In the genomic region with DNA sequence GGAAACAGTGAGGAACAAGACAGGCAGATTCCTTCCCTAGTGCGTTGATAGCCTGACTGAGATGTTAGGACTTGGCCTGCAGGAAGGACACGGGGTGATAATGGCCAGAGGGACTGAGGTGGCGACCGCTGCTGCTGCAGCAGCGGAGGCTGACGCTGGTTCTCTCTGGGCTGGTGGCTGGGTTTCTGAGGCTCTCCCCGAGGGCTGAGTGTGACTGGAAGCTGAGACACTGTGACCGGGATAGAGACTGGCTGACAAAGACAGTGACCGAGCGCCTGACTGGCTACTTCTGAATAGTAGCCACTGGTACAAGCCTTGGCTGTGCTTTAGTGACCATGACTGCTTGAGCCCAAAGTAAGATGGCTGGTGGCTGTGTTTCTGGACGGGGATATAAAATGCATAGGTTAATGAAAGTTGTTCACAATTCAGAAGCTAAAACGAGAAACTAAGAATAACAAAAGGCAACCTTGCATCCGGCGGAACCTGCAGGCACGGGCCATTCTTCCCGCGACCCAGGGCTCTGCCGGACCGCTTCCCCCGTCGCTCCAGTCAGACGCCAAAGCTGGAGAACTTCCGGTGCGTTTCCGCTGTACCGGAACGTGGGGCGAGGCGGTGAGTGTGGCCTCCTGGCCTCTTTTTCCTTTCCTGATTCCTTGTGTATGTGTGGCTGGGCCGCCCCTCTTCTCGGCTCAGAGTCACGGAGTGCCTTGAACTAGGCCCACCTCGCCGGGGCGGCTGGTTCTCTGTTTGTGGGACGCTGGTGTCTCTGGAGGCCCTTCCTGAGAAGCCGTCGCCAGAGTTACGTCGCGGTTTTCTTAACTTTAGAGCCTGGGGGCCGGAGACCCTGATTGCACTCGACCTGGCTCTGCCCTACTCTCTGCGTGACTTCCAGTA, we compare ENCODE assay signal across 8 cellular contexts. TPM values are rescaled to one million over a fixed set of nuclear protein-coding genes. Genes with fewer than 3 reads are reported as not detected.
DNase-seq lines count a peak whose midpoint lies in the region; FAIRE-seq and TF ChIP-seq lines count a peak whose summit lies in the region.

A gene with protein sequence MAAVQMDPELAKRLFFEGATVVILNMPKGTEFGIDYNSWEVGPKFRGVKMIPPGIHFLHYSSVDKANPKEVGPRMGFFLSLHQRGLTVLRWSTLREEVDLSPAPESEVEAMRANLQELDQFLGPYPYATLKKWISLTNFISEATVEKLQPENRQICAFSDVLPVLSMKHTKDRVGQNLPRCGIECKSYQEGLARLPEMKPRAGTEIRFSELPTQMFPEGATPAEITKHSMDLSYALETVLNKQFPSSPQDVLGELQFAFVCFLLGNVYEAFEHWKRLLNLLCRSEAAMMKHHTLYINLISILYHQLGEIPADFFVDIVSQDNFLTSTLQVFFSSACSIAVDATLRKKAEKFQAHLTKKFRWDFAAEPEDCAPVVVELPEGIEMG (plus strand): TSS at position 587 of the 894 bp plus-strand sequence. CDS start 3,391 bp downstream, outside the sequence.

- peaks cover 25 to 49% (median 29%) of the 10 kb centered on the region in 4 donors for H3K4me1 ChIP-seq in esophagus muscularis mucosa

- peak within 1 kb of the TSS; percentile 62 for H3K27ac ChIP-seq in AG04450 (ENCODE audit: low read depth, low read length)
- H3K27ac ChIP-seq in esophagus muscularis mucosa (replicated peaks in 1 of 4) = peak within 1 kb of the TSS; percentile 74 to 79 (median 76)

- peaks cover 3% of the 10 kb centered on the region; the same call in 1 of the 2 replicates for H3K9me3 ChIP-seq in AG04450 (ENCODE audit: control insufficient read depth, insufficient read depth, low read length)
- H3K9me3 ChIP-seq in esophagus muscularis mucosa = no peaks in the 10 kb centered on the region

- no peak for TF ChIP-seq CTCF in AG04450 (IDR thresholded peaks at IDR 0.05; ENCODE audit: low read depth, low read length)
- TF ChIP-seq CTCF in esophagus muscularis mucosa (IDR thresholded peaks at IDR 0.05) = peak in 1 of 3 experiments; percentile 38

- no peak for TF ChIP-seq EP300 in esophagus muscularis mucosa (IDR thresholded peaks at IDR 0.05)

- CTCF ChIA-PET in AG04450 (lab: Charles Lee) = interaction anchor here (0.8 to 1.9 kb wide), 2 partner anchors 34 to 203 kb away, joined by 3 to 6 read pairs; no protein-coding TSS in a partner anchor

- POLR2A ChIA-PET in AG04450 (lab: Yijun Ruan, JAX) = interaction anchor here (0.6 to 1.3 kb wide), 2 partner anchors 139 to 539 kb away, joined by 3 to 4 read pairs; no protein-coding TSS in a partner anchor

- H3K36me3 ChIP-seq in esophagus muscularis mucosa = peaks cover 12 to 23% (median 17%) of the 10 kb centered on the region in 4 donors

- TF ChIP-seq POLR2A in GM19193 (IDR thresholded peaks at IDR 0.05; ENCODE audit: extremely low read depth, insufficient read depth, insufficient read length) (peak; percentile 84), esophagus muscularis mucosa (IDR thresholded peaks at IDR 0.05; ENCODE audit: low read depth) (no peak)

- peak within 1 kb of the TSS; percentile 70 for H3K4me3 ChIP-seq in AG04450 (ENCODE audit: low read depth, low read length)
- peak within 1 kb of the TSS; percentile 83 for H3K4me3 ChIP-seq in Jurkat, Clone E6-1 (ENCODE audit: low read length)
- peak within 1 kb of the TSS; percentile 58 to 93 (median 76) for H3K4me3 ChIP-seq in esophagus muscularis mucosa

- 38% methylated on average over 14 of the region's 44 CpGs for WGBS in esophagus muscularis mucosa

- no peak for FAIRE-seq in RCC 7860 (lab: Jason Lieb, UNC)

- intact Hi-C loops in esophagus muscularis mucosa (cut with DNase I) = no loop called here

- H3K27me3 ChIP-seq in AG04450 (ENCODE audit: control insufficient read depth, insufficient read depth, low read length) (no peaks in the 10 kb centered on the region), esophagus muscularis mucosa (no peaks in the 10 kb centered on the region)

- peak; percentile 44 for DNase-seq in AG04450 (ENCODE audit: low read depth, low spot score)
- DNase-seq in Jurkat, Clone E6-1 (ENCODE audit: low read depth, low spot score) = peak; percentile 75
- peak; percentile 68 for DNase-seq in RCC 7860 (ENCODE audit: low spot score)
- peak; percentile 88 to 90 for DNase-seq in activated T-cell treated with anti-CD3 and anti-CD28 coated beads, Interleukin-2, amount 50 U/mL, for 48 hours
- DNase-seq in esophagus muscularis mucosa (ENCODE audit: extremely low spot score) = peak; percentile 93
- peak; percentile 84 for DNase-seq in myocyte (ENCODE audit: low read depth)
- peak; percentile 59 for DNase-seq in stimulated activated CD8-positive, alpha-beta memory T cell treated with anti-CD3 and anti-CD28 coated beads, Interleukin-7, amount 100 ng/mL, for 24 hours (ENCODE audit: low read depth)

RNA-seq across cellular contexts. Expression of the gene that starts here (rescaled TPM):
- 25.3 and 33.6 TPM in 2 replicates for polyA plus RNA-seq in AG04450 (2011; rRNA removed)
- polyA minus RNA-seq in AG04450 (2011; rRNA and poly(A)+ RNA removed) = 29.8 and 38.4 TPM in 2 replicates
- 29.1 TPM for polyA plus RNA-seq in Jurkat, Clone E6-1 (2012; ENCODE audit: insufficient read depth, insufficient read length)
- total RNA-seq in esophagus muscularis mucosa = 10 to 100 TPM; 37.8 to 53.7 (median 47.2) TPM
- total RNA-seq in myocyte = 34.1 and 36.2 TPM in 2 replicates
- 33.1 TPM for polyA plus RNA-seq in myocyte (2012)

Comparison
In these comparisons a context has a peak if more than half of its experiments do, and no peak if none do; other contexts are left out.
1. Peak in every context shown above with its lines: DNase-seq, H3K4me3 ChIP-seq and H3K27ac ChIP-seq.